ENCODE assay signal across 14 cellular contexts in the genomic region with DNA sequence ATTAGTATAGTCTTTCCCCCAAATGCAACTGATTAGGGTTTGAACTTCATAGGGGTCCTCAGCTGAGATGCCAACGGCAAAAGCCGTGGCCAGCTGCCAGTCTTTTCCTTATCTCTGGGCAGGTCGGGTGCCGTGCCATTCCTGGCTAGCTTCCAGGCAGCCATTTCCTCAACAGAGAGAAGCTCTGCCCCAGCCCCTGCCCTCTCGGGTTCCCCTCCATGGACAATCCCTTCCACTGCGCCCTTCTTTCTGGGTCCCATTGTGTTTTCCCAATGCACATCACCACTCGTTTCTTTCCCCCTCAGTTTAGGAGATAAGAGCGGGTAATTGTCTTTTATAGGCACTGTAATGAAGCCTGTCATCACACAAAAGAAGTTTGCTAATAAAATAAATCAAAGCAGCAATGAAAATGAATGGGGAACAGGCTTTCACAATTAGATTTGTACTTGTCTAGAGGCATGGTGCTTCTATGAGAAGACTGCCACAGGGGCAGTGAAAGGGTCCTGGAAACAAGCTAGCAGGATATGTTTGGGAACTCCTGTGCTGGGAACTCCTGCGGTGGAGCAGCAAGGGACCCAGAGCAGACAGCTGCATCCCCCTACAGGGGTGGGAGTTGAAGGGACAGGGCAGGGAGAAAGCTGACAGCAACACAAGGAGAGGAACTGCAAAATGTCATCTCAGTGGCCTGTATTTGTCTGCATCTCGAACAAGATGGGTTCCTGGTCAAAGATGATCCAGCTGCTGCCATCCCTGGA. TPM values are rescaled to one million over a fixed set of nuclear protein-coding genes. Genes with fewer than 3 reads are reported as not detected.
DNase-seq lines count a peak whose midpoint lies in the region; ATAC-seq and TF ChIP-seq lines count a peak whose summit lies in the region.
"Had no signal": no experiment of that assay in that cellular context is flagged by ENCODE, and none has a peak within 500 bp of the region (broad histone marks: within the 10 kb centered on the region; RNA-seq: fewer than 3 reads in every experiment).

No MANE protein-coding gene starts in this region.

- H3K4me1 ChIP-seq in SJCRH30 = peaks cover 3% of the 10 kb centered on the region; the same call in 1 of the 2 replicates
- H3K4me1 ChIP-seq in lower lobe of right lung = peaks cover 8% of the 10 kb centered on the region
- H3K4me1 ChIP-seq: gastrocnemius medialis, right lobe of liver had no signal

- H3K36me3 ChIP-seq in SJCRH30 (no peaks in the 10 kb centered on the region), lower lobe of right lung (peaks cover 22% of the 10 kb centered on the region)
- H3K36me3 ChIP-seq: gastrocnemius medialis, right lobe of liver had no signal

- intact Hi-C loops in lower lobe of right lung (cut with DNase I) = no loop called here

- H3K27ac ChIP-seq in SJCRH30 (no peak overlapping the region; the same call in 1 of the 2 replicates), lower lobe of right lung (no peak overlapping the region)
- H3K27ac ChIP-seq: C4-2B, gastrocnemius medialis, right lobe of liver had no signal

- DNase-seq in DMS79 treated with DMSO at 0.1 percent for 48 hours (lab: John Stamatoyannopoulos, UW) (peak; percentile 50), NCI-H146 (lab: John Stamatoyannopoulos, UW) (peak; percentile 77), SJCRH30 (peak; percentile 43 to 60), lower lobe of right lung (peak; percentile 67), dedifferentiated amniotic fluid mesenchymal stem cell (ENCODE audit: extremely low spot score) (no peak), middle frontal gyrus (ENCODE audit: extremely low spot score, low spot score) (no peak), putamen (ENCODE audit: low spot score) (no peak)
- DNase-seq: activated CD4-positive, alpha-beta T cell treated with anti-CD3 and anti-CD28 coated beads for 48 hours; effector memory CD8-positive, alpha-beta T cell; gastrocnemius medialis; naive thymus-derived CD4-positive, alpha-beta T cell had no signal

- H3K27me3 ChIP-seq in SJCRH30 = no peaks in the 10 kb centered on the region
- H3K27me3 ChIP-seq in lower lobe of right lung (ENCODE audit: low read depth) = no peaks in the 10 kb centered on the region
- H3K27me3 ChIP-seq: gastrocnemius medialis, right lobe of liver had no signal

- H3K4me3 ChIP-seq in SJCRH30 = no peak overlapping the region
- H3K4me3 ChIP-seq in lower lobe of right lung = no peak overlapping the region
- H3K4me3 ChIP-seq: gastrocnemius medialis, right lobe of liver had no signal

- peak; percentile 22 to 50 for ATAC-seq in lower lobe of right lung
- no peak for ATAC-seq in HG02798 (IDR thresholded peaks at IDR 0.05; ENCODE audit: poor library complexity, unreplicated experiment)
- ATAC-seq: effector memory CD8-positive, alpha-beta T cell; gastrocnemius medialis; naive thymus-derived CD4-positive, alpha-beta T cell had no signal

- H3K9me3 ChIP-seq in SJCRH30 (replicated peaks) (no peaks in the 10 kb centered on the region), lower lobe of right lung (no peaks in the 10 kb centered on the region)
- H3K9me3 ChIP-seq: gastrocnemius medialis, right lobe of liver had no signal

- TF ChIP-seq CTCF in lower lobe of right lung (IDR thresholded peaks at IDR 0.05) = no peak

RNA-seq across cellular contexts. Expression of a gene that starts 48.0 kb away (rescaled TPM):
- total RNA-seq in SJCRH30 (2014; rRNA removed; shearing (Covaris generic)) = 30.4 and 34.9 TPM in 2 replicates
- 43.2 TPM for total RNA-seq in lower lobe of right lung

Comparison
In these comparisons a context has a peak if more than half of its experiments do, and no peak if none do; other contexts are left out.
1. DNase-seq: peak in DMS79 treated with DMSO at 0.1 percent for 48 hours (single experiment), NCI-H146 (single experiment), SJCRH30 (2 of 2) and lower lobe of right lung (single experiment); none in dedifferentiated amniotic fluid mesenchymal stem cell (single experiment), middle frontal gyrus (single experiment) and putamen (single experiment).